8 cellular contexts compared by ENCODE assay signal in the genomic region with DNA sequence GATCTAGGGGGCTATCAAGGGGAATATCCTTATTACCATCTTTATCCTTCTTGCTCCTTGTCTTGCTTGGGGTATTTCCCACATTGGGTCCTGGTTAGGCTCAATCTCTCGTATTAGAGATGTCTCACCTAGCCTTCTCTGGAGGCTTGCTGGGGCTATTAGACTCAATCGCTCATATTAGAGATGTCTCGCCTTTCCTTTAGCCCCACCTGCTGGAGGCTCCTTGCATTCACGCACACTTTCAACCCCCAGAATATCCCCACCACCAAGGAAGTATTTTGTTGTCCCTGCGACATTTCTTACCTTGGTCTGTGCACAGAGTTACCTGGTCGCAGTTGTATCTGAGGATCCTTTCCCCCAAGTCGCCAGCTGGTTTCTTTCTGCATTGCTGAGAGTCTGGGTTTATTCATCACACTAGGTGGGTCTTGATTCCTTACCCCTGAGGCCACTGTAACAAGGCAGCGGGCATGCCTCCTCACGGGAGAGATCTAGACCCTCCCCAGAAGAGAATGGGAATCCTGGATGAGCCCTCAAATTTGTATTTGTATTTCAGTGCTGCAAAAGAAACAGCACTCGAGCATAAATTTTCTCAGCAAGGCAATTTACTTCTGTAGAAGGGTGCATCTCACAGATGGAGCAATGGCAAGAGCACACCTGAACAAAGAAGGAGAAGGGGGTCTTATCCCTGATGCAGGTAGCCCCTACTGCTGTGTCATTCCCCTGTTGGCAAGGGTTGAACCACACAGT. TPM values are rescaled to one million over a fixed set of nuclear protein-coding genes. Genes with fewer than 3 reads are reported as not detected.
DNase-seq lines count a peak whose midpoint lies in the region; ATAC-seq, FAIRE-seq and TF ChIP-seq lines count a peak whose summit lies in the region.

No MANE protein-coding gene starts in this region.

- no peak overlapping the region for H3K9ac ChIP-seq in H1 (replicated peaks in 1 of 4; ENCODE audit: extremely low read depth in 1 of 4, low read depth in 3 of 4, low read length in 3 of 4)

- H3K23me2 ChIP-seq in H1 (ENCODE audit: low read depth, low read length): 0 out of 2 replicates have a peak, but pooled peaks cover 2% of the 10 kb centered on the region

- H3K56ac ChIP-seq in H1 (replicated peaks; ENCODE audit: insufficient read length, low read depth, low read length): no peak overlapping the region

- H3K27me3 ChIP-seq in H1 (replicated peaks in 1 of 4; ENCODE audit: control insufficient read depth in 3 of 4, extremely low read depth in 1 of 4, insufficient read depth in 3 of 4, low read length in 3 of 4): no peaks in the 10 kb centered on the region

- TF ChIP-seq EP300 in H1 (IDR thresholded peaks at IDR 0.05; ENCODE audit: borderline replicate concordance in 1 of 2, low read depth in 2 of 2, low read length in 2 of 2): no peak

- CTCF ChIA-PET in H1 (lab: Charles Lee; ENCODE audit: partially characterized antibody): interaction anchor here (0.8 to 1.7 kb wide), 12 partner anchors 8 to 1109 kb away, joined by 3 to 15 read pairs (median 4); a partner anchor contains a TSS

- no peak overlapping the region for H2BK15ac ChIP-seq in H1 (ENCODE audit: low read length)

- H3K4me3 ChIP-seq in H1 (ENCODE audit: extremely low read depth in 1 of 4, insufficient read depth in 2 of 4, low read depth in 3 of 4, low read length in 4 of 4) (no peak overlapping the region), retinal pigment epithelial cell (ENCODE audit: low read length) (no peak overlapping the region)

- H2BK5ac ChIP-seq in H1 (ENCODE audit: low read depth, low read length): no peak overlapping the region

- no peak overlapping the region for H2AK5ac ChIP-seq in H1 (ENCODE audit: low read depth, low read length)

- no peaks in the 10 kb centered on the region for H3K79me1 ChIP-seq in H1 (ENCODE audit: low read depth, low read length)

- H3K79me2 ChIP-seq in H1 (ENCODE audit: control insufficient read depth in 1 of 2, insufficient read depth in 2 of 2, low read length in 2 of 2): no peaks in the 10 kb centered on the region

- H2BK12ac ChIP-seq in H1 (ENCODE audit: low read depth, low read length): no peak overlapping the region

- no peaks in the 10 kb centered on the region for H4K20me1 ChIP-seq in H1 (replicated peaks in 1 of 2; ENCODE audit: control insufficient read depth in 1 of 2, insufficient read depth in 2 of 2, low read length in 2 of 2)

- H3K23ac ChIP-seq in H1 (ENCODE audit: insufficient read length): no peak overlapping the region

- no peak overlapping the region for H2BK120ac ChIP-seq in H1 (replicated peaks; ENCODE audit: low read depth, low read length)

- no peak overlapping the region for H3K14ac ChIP-seq in H1 (ENCODE audit: insufficient read length)

- H3K4ac ChIP-seq in H1 (replicated peaks; ENCODE audit: insufficient read length, low read depth, low read length): no peak overlapping the region

- no peak overlapping the region for H2BK20ac ChIP-seq in H1 (ENCODE audit: low read length)

- DNase-seq in stimulated activated CD4-positive, alpha-beta T cell treated with anti-CD3 and anti-CD28 coated beads, Interleukin-12 subunit alpha, Interleukin-12 subunit beta, amount 100 ng/mL, for 48 hours (ENCODE audit: low read depth in 2 of 3, low spot score in 1 of 3): peak in 2 of 3 donors; percentile 15 to 32
- DNase-seq in stimulated activated CD4-positive, alpha-beta T cell treated with anti-CD3 and anti-CD28 coated beads, Interleukin-4, amount 100 ng/mL, for 4 hours: no peak
- DNase-seq in RPMI7951 (ENCODE audit: low read depth) (peak; percentile 44), H1 (ENCODE audit: low read depth in 1 of 2, low spot score in 2 of 2) (peak in 1 of 2 experiments; percentile 87), retinal pigment epithelial cell (ENCODE audit: low read depth) (peak; percentile 2), mesenteric fat pad (ENCODE audit: low spot score) (no peak)

- 55% methylated on average over 10 of the region's 10 CpGs; no CpG with 5 or more reads in 1 of the 2 experiments for WGBS in H1 (ENCODE audit: extremely low coverage in 1 of 2, insufficient coverage in 1 of 2, insufficient read length in 1 of 2, insufficient replicate concordance in 2 of 2, low coverage in 1 of 2, low lambda C conversion rate in 2 of 2, missing lambda C conversion rate in 1 of 2), 2 experiments

- TF ChIP-seq POLR2A in H1 (IDR thresholded peaks at IDR 0.05; ENCODE audit: control extremely low read depth in 1 of 2, low read depth in 2 of 2, low read length in 2 of 2): no peak

- ATAC-seq in HG02759 (IDR thresholded peaks at IDR 0.05; ENCODE audit: unreplicated experiment): no peak
- ATAC-seq in HG03565 (IDR thresholded peaks at IDR 0.05; ENCODE audit: unreplicated experiment): no peak

- H4K5ac ChIP-seq in H1 (ENCODE audit: insufficient read length, low read depth, low read length): no peak overlapping the region

- H4K91ac ChIP-seq in H1 (replicated peaks; ENCODE audit: insufficient read length, low read length): no peak overlapping the region

- H2AFZ ChIP-seq in H1 (ENCODE audit: low read length): no peak overlapping the region

- POLR2A ChIA-PET in H1 (lab: Charles Lee; ENCODE audit: partially characterized antibody): no interaction called here

- H3K27ac ChIP-seq in H1 (ENCODE audit: low read depth, low read length): no peak overlapping the region

- TF ChIP-seq CTCF in H1 (IDR thresholded peaks at IDR 0.05; ENCODE audit: control extremely low read depth in 1 of 3, insufficient read depth in 1 of 3, low read depth in 1 of 3, low read length in 3 of 3) (peak; percentile 68 to 88 (median 79)), retinal pigment epithelial cell (conservative IDR thresholded peaks at IDR 0.05; ENCODE audit: low read depth, low read length) (peak; percentile 76)

- no peaks in the 10 kb centered on the region; a peak in 1 of 7 replicates for H3K4me1 ChIP-seq in H1 (replicated peaks in 1 of 4; ENCODE audit: control insufficient read depth in 3 of 4, insufficient read depth in 4 of 4, low read length in 3 of 4)

- peak; percentile 91 to 92 for TF ChIP-seq RAD21 in H1 (IDR thresholded peaks at IDR 0.05 in 1 of 2, conservative IDR thresholded peaks at IDR 0.05 in 1 of 2; ENCODE audit: low read depth in 2 of 2, low read length in 2 of 2)

- H3K4me2 ChIP-seq in H1 (ENCODE audit: insufficient read depth in 1 of 2, low read depth in 2 of 2, low read length in 2 of 2): no peak overlapping the region

- FAIRE-seq in H1 (lab: Jason Lieb, UNC): peak; percentile 99

- no peak overlapping the region for H4K8ac ChIP-seq in H1 (ENCODE audit: extremely low read depth, insufficient read depth, low read length)

- H3K18ac ChIP-seq in H1 (ENCODE audit: extremely low read depth, low read length): no peak overlapping the region

- no peaks in the 10 kb centered on the region for H3K36me3 ChIP-seq in H1 (ENCODE audit: control insufficient read depth in 2 of 4, insufficient read depth in 4 of 4, low read length in 3 of 4)

- H3K9me3 ChIP-seq in H1 (ENCODE audit: insufficient read depth in 2 of 2, low read depth in 1 of 2, low read length in 1 of 2): peaks cover 0 to 2% of the 10 kb centered on the region in 2 experiments; a peak in 1 of 4 replicates

RNA-seq across cellular contexts. Expression of a gene that starts 15.9 kb away (rescaled TPM):
- 30.2 and 36.4 TPM in 2 replicates for total RNA-seq in RPMI7951 (2014; rRNA removed; shearing (Covaris generic))
- total RNA-seq in H1 (2021; fragmentation: NEBNext Ultra II Directional; extraction: Animal tissue kit (Norgen Biotek cat#: 25700)): 11.6 and 12.6 TPM in 2 replicates
- polyA plus RNA-seq in H1 (2011; rRNA removed): 2.3 and 5.1 TPM in 2 replicates
- 5.5 TPM for polyA plus RNA-seq in H1 (2011; cell fraction: cytosol; rRNA removed)
- 2.4 TPM for polyA plus RNA-seq in H1 (2011; cell fraction: nucleus; rRNA removed)
- polyA plus RNA-seq in H1 (2012, experiment 1 of 2): 7.5 to 11.5 TPM (median 7.9 TPM) in 4 replicates
- 1.6 TPM for polyA plus RNA-seq in H1 (2012, experiment 2 of 2)
- 7.1 TPM for polyA plus RNA-seq in H1 (2013, experiment 1 of 2)
- 7.6 TPM for polyA plus RNA-seq in H1 (2013, experiment 2 of 2)
- polyA minus RNA-seq in H1 (2011; rRNA and poly(A)+ RNA removed): 6.1 and 6.9 TPM in 2 replicates
- polyA minus RNA-seq in H1 (2011; cell fraction: cytosol; rRNA and poly(A)+ RNA removed): 4.6 TPM
- polyA minus RNA-seq in H1 (2011; cell fraction: nucleus; rRNA and poly(A)+ RNA removed): 4.4 TPM
- 3.7 TPM for total RNA-seq in mesenteric fat pad

RNA-seq across cellular contexts. Expression of a gene that starts 31.4 kb away (rescaled TPM):
- 11.5 and 12.1 TPM in 2 replicates for total RNA-seq in RPMI7951 (2014; rRNA removed; shearing (Covaris generic))
- 20.0 and 22.6 TPM in 2 replicates for total RNA-seq in H1 (2021; fragmentation: NEBNext Ultra II Directional; extraction: Animal tissue kit (Norgen Biotek cat#: 25700))
- 4.8 and 8.7 TPM in 2 replicates for polyA plus RNA-seq in H1 (2011; rRNA removed)
- 9.9 TPM for polyA plus RNA-seq in H1 (2011; cell fraction: cytosol; rRNA removed)
- polyA plus RNA-seq in H1 (2011; cell fraction: nucleus; rRNA removed): 7.3 TPM
- 18.0 to 36.2 TPM (median 26.7 TPM) in 4 replicates for polyA plus RNA-seq in H1 (2012, experiment 1 of 2)
- 6.0 TPM for polyA plus RNA-seq in H1 (2012, experiment 2 of 2)
- polyA plus RNA-seq in H1 (2013, experiment 1 of 2): 30.4 TPM
- polyA plus RNA-seq in H1 (2013, experiment 2 of 2): 32.4 TPM
- polyA minus RNA-seq in H1 (2011; rRNA and poly(A)+ RNA removed): 15.7 and 21.0 TPM in 2 replicates
- 5.9 TPM for polyA minus RNA-seq in H1 (2011; cell fraction: cytosol; rRNA and poly(A)+ RNA removed)
- 16.9 TPM for polyA minus RNA-seq in H1 (2011; cell fraction: nucleus; rRNA and poly(A)+ RNA removed)
- 12.1 TPM for total RNA-seq in mesenteric fat pad

RNA-seq across cellular contexts. Expression of a gene that starts 32.7 kb away (rescaled TPM):
- 0.10 and 0.36 TPM in 2 replicates for total RNA-seq in RPMI7951 (2014; rRNA removed; shearing (Covaris generic))
- 16.3 and 17.9 TPM in 2 replicates for total RNA-seq in H1 (2021; fragmentation: NEBNext Ultra II Directional; extraction: Animal tissue kit (Norgen Biotek cat#: 25700))
- 12.4 and 17.6 TPM in 2 replicates for polyA plus RNA-seq in H1 (2011; rRNA removed)
- 20.1 TPM for polyA plus RNA-seq in H1 (2011; cell fraction: cytosol; rRNA removed)
- polyA plus RNA-seq in H1 (2011; cell fraction: nucleus; rRNA removed): 12.2 TPM
- polyA plus RNA-seq in H1 (2012, experiment 1 of 2): 11.4 to 17.1 TPM (median 16.1 TPM) in 4 replicates
- polyA plus RNA-seq in H1 (2012, experiment 2 of 2): 5.5 TPM
- 16.5 TPM for polyA plus RNA-seq in H1 (2013, experiment 1 of 2)
- 15.8 TPM for polyA plus RNA-seq in H1 (2013, experiment 2 of 2)
- polyA minus RNA-seq in H1 (2011; rRNA and poly(A)+ RNA removed): 15.6 and 22.2 TPM in 2 replicates
- polyA minus RNA-seq in H1 (2011; cell fraction: cytosol; rRNA and poly(A)+ RNA removed): 6.5 TPM
- polyA minus RNA-seq in H1 (2011; cell fraction: nucleus; rRNA and poly(A)+ RNA removed): 9.1 TPM
- total RNA-seq in mesenteric fat pad: not detected

RNA-seq across cellular contexts. Expression of a gene that starts 38.4 kb away (rescaled TPM):
- total RNA-seq in RPMI7951 (2014; rRNA removed; shearing (Covaris generic)): not detected in 2 replicates
- total RNA-seq in H1 (2021; fragmentation: NEBNext Ultra II Directional; extraction: Animal tissue kit (Norgen Biotek cat#: 25700)): not detected in 2 replicates
- not detected in 2 replicates for polyA plus RNA-seq in H1 (2011; rRNA removed)
- polyA plus RNA-seq in H1 (2011; cell fraction: cytosol; rRNA removed): not detected
- not detected for polyA plus RNA-seq in H1 (2011; cell fraction: nucleus; rRNA removed)
- polyA plus RNA-seq in H1 (2012, experiment 1 of 2): not detected in 4 replicates
- not detected for polyA plus RNA-seq in H1 (2012, experiment 2 of 2)
- not detected for polyA plus RNA-seq in H1 (2013, experiment 1 of 2)
- polyA plus RNA-seq in H1 (2013, experiment 2 of 2): not detected
- not detected in 2 replicates for polyA minus RNA-seq in H1 (2011; rRNA and poly(A)+ RNA removed)
- not detected for polyA minus RNA-seq in H1 (2011; cell fraction: cytosol; rRNA and poly(A)+ RNA removed)
- not detected for polyA minus RNA-seq in H1 (2011; cell fraction: nucleus; rRNA and poly(A)+ RNA removed)
- total RNA-seq in mesenteric fat pad: not detected

Comparison
In these comparisons a context has a peak if more than half of its experiments do, and no peak if none do; other contexts are left out.
1. DNase-seq: peak in stimulated activated CD4-positive, alpha-beta T cell treated with anti-CD3 and anti-CD28 coated beads, Interleukin-12 subunit alpha, Interleukin-12 subunit beta, amount 100 ng/mL, for 48 hours (2 of 3), RPMI7951 (single experiment) and retinal pigment epithelial cell (single experiment); none in stimulated activated CD4-positive, alpha-beta T cell treated with anti-CD3 and anti-CD28 coated beads, Interleukin-4, amount 100 ng/mL, for 4 hours (0 of 2) and mesenteric fat pad (single experiment).
2. RNA of a gene that starts 32.7 kb away (total RNA-seq): 16.3 to 17.9 TPM in H1; 0.10 to 0.36 TPM in RPMI7951 and not detected in mesenteric fat pad (single experiment); every median in the first group is over 10 times any median in the second.